Comparison of ENCODE assay signal across 1 cellular context in the genomic region with DNA sequence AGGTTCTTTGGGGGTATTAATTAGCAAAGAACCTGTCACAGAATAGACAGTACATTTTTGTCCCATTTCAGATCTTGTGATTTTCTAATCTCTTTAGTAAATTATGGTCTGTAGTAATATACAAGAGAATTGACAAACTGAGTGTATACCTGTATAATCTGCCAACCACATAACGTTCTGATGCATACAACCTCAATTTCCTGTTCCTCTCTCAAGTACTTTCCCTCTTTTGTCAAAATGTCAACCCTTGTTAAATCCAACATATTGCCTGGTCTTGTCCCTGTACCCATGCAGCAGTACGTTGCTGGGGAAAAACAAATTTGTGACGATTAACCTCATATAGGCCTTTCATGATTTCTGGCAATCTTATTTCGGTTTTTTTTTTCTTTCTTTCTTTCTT.
TF ChIP-seq lines count a peak whose summit lies in the region.

No MANE protein-coding gene starts in this region.

TF ChIP-seq in H1, 55 proteins besides CTCF, POLR2A, EP300 and RAD21 (continued from another document):
- no peak for TF ChIP-seq GABPA (IDR thresholded peaks at IDR 0.05; ENCODE audit: borderline replicate concordance, insufficient read depth, low read length)
- TF ChIP-seq RBBP5 (IDR thresholded peaks at IDR 0.05; ENCODE audit: borderline replicate concordance, low read depth, low read length): no peak
- no peak for TF ChIP-seq EGR1 (IDR thresholded peaks at IDR 0.05; ENCODE audit: borderline replicate concordance, low read depth, low read length)
- TF ChIP-seq GTF2F1 (IDR thresholded peaks at IDR 0.05; ENCODE audit: borderline replicate concordance, low read depth, low read length): no peak
- no peak for TF ChIP-seq JUN (IDR thresholded peaks at IDR 0.05; ENCODE audit: low read depth, low read length)
- no peak for TF ChIP-seq CHD1 (IDR thresholded peaks at IDR 0.05; ENCODE audit: low read depth, low read length)
TF ChIP-seq in H1: peak in this region for 0.
